14 cellular contexts compared by ENCODE assay signal in the genomic region with DNA sequence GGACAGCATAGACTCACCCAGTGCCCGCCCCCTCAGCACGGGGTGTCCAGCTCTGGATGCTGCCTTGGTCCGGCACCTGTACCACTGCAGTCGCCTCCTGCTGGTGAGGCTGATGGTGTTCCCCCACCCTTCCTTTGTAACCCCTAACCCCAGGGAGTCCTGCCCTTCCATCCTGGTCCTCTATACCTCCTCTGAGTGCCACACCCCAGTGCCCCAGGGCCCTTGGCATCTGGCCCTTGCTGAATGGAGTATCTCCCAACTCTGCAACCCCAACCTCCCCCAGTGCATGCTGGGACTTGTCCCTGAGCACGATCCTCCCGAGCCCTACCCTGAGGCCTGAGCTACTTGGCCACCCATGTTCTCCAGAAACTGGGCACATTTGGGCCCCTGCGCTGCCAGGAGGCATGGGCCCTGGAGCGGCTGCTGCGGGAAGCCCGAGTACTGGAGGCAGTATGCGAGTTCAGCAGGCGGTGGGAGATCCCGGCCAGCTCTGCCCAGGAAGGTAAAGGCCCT. TPM values are rescaled to one million over a fixed set of nuclear protein-coding genes. Genes with fewer than 3 reads are reported as not detected.
A peak's percentile ranks its signal among the peaks of the same experiment; 100 is the strongest.
DNase-seq lines count a peak whose midpoint lies in the region; ATAC-seq and TF ChIP-seq lines count a peak whose summit lies in the region.
"Had no signal": no experiment of that assay in that cellular context is flagged by ENCODE, and none has a peak within 500 bp of the region (broad histone marks: within the 10 kb centered on the region; RNA-seq: fewer than 3 reads in every experiment).

No MANE protein-coding gene starts in this region.

- H3K36me3 ChIP-seq in MG63: peaks cover 19% of the 10 kb centered on the region

- H3K4me3 ChIP-seq in GM12865 (ENCODE audit: low read depth, low read length): no peak overlapping the region
- no peak overlapping the region for H3K4me3 ChIP-seq in MG63

- H3K27ac Mint-ChIP-seq in activated B cell treated with CpG ODN at 0.5 μM for 24 hours: peak overlapping the region; percentile 66
- H3K27ac Mint-ChIP-seq in type B pancreatic cell: no peak overlapping the region
- H3K27ac Mint-ChIP-seq: progenitor cell of endocrine pancreas; stimulated activated naive CD8-positive, alpha-beta T cell treated with anti-CD3 and anti-CD28 coated beads, Interleukin-15, Interleukin-2, amounts not matched to agents 100 ng/mL and 50 ng/mL, for 24 hours had no signal

- peaks cover 78% of the 10 kb centered on the region for H3K36me3 Mint-ChIP-seq in activated B cell treated with CpG ODN at 0.5 μM for 24 hours (ENCODE audit: low read depth)
- peaks cover 10% of the 10 kb centered on the region for H3K36me3 Mint-ChIP-seq in type B pancreatic cell

- H3K9me3 Mint-ChIP-seq in activated B cell treated with CpG ODN at 0.5 μM for 24 hours: no peaks in the 10 kb centered on the region
- H3K9me3 Mint-ChIP-seq in type B pancreatic cell: no peaks in the 10 kb centered on the region
- H3K9me3 Mint-ChIP-seq: effector memory CD8-positive, alpha-beta T cell; stimulated activated naive CD8-positive, alpha-beta T cell treated with anti-CD3 and anti-CD28 coated beads, Interleukin-15, Interleukin-2, amounts not matched to agents 100 ng/mL and 50 ng/mL, for 24 hours had no signal

- H3K27me3 ChIP-seq in MG63: no peaks in the 10 kb centered on the region

- H3K4me1 Mint-ChIP-seq in activated B cell treated with CpG ODN at 0.5 μM for 24 hours (peaks cover 84% of the 10 kb centered on the region), type B pancreatic cell (ENCODE audit: unreplicated experiment) (peaks cover 1% of the 10 kb centered on the region)

- ATAC-seq in activated B cell treated with CpG ODN at 0.5 μM for 24 hours (ENCODE audit: low read depth): no peak
- ATAC-seq in GM21515 (IDR thresholded peaks at IDR 0.05; ENCODE audit: unreplicated experiment): no peak
- ATAC-seq: effector memory CD8-positive, alpha-beta T cell had no signal

- DNase-seq in AG09319 (ENCODE audit: extremely low read depth, low read depth) (no peak), GM12865 (ENCODE audit: low read depth) (no peak), activated B cell treated with CpG ODN at 0.5 μM for 24 hours (no peak), iPS-NIHi11 (ENCODE audit: low spot score) (peak; percentile 18), type B pancreatic cell (ENCODE audit: extremely low spot score, unreplicated experiment) (no peak), MG63 (no peak), superior temporal gyrus (ENCODE audit: extremely low spot score) (no peak)
- DNase-seq: effector memory CD8-positive, alpha-beta T cell; Kasumi-1; mesenchymal stem cell; T1000 had no signal

- H3K9me3 ChIP-seq in MG63: no peaks in the 10 kb centered on the region

- intact Hi-C loops in activated B cell treated with CpG ODN at 0.5 μM for 24 hours (cut with micrococcal nuclease): no loop called here

- TF ChIP-seq CTCF in AG09319 (IDR thresholded peaks at IDR 0.05; ENCODE audit: low read depth, low read length) (peak; percentile 9; the same call in 1 of the 2 replicates), GM12865 (IDR thresholded peaks at IDR 0.05; ENCODE audit: insufficient read depth, low read depth, low read length, missing control alignments) (peak; percentile 9), activated B cell treated with CpG ODN at 0.5 μM for 24 hours (IDR thresholded peaks at IDR 0.05) (no peak), type B pancreatic cell (conservative IDR thresholded peaks at IDR 0.05) (no peak)

- no peak overlapping the region for H3K4me3 Mint-ChIP-seq in activated B cell treated with CpG ODN at 0.5 μM for 24 hours
- no peak overlapping the region for H3K4me3 Mint-ChIP-seq in type B pancreatic cell
- H3K4me3 Mint-ChIP-seq: effector memory CD8-positive, alpha-beta T cell; stimulated activated naive CD8-positive, alpha-beta T cell treated with anti-CD3 and anti-CD28 coated beads, Interleukin-15, Interleukin-2, amounts not matched to agents 100 ng/mL and 50 ng/mL, for 24 hours had no signal

- CTCF ChIA-PET in activated B cell treated with CpG ODN at 0.5 μM for 24 hours (lab: Charles Lee): interaction anchor here (0.6 to 10.6 kb wide), 9 partner anchors 14 to 124 kb away, joined by 3 to 200 read pairs (median 15); partner anchors contain the start of genes ATP6V0D1, C16orf86, CARMIL2 and CTCF

- no peaks in the 10 kb centered on the region for H3K27me3 Mint-ChIP-seq in activated B cell treated with CpG ODN at 0.5 μM for 24 hours
- H3K27me3 Mint-ChIP-seq in type B pancreatic cell: peaks cover 4% of the 10 kb centered on the region
- H3K27me3 Mint-ChIP-seq: effector memory CD8-positive, alpha-beta T cell; progenitor cell of endocrine pancreas; stimulated activated naive CD8-positive, alpha-beta T cell treated with anti-CD3 and anti-CD28 coated beads, Interleukin-15, Interleukin-2, amounts not matched to agents 100 ng/mL and 50 ng/mL, for 24 hours had no signal

- POLR2A ChIA-PET in activated B cell treated with CpG ODN at 0.5 μM for 24 hours (lab: Charles Lee): interaction anchor here (0.6 to 5.9 kb wide), 7 partner anchors 8 to 700 kb away, joined by 4 to 77 read pairs (median 5); partner anchors contain the start of genes ACD, CTCF, PARD6A and RIPOR1

RNA-seq across cellular contexts. Expression of gene RIPOR1, which starts 15.8 kb away (rescaled TPM):
- total RNA-seq in activated B cell treated with CpG ODN at 0.5 μM for 24 hours (136 and 159 TPM in 2 replicates), type B pancreatic cell (ENCODE audit: low replicate concordance) (38.5 and 43.1 TPM in 2 replicates)
- total RNA-seq in MG63 (2014; rRNA removed; shearing (Covaris generic); ENCODE audit: low replicate concordance): 3.1 and 5.0 TPM in 2 replicates

RNA-seq across cellular contexts. Expression of gene CTCF, which starts 17.9 kb away (rescaled TPM):
- total RNA-seq in activated B cell treated with CpG ODN at 0.5 μM for 24 hours (53.1 and 59.6 TPM in 2 replicates), type B pancreatic cell (ENCODE audit: low replicate concordance) (48.4 and 57.8 TPM in 2 replicates)
- total RNA-seq in MG63 (2014; rRNA removed; shearing (Covaris generic); ENCODE audit: low replicate concordance): 26.1 and 32.2 TPM in 2 replicates

Comparison
In these comparisons a context has a peak if more than half of its experiments do, and no peak if none do; other contexts are left out.
1. CTCF ChIP-seq: peak in AG09319 (single experiment) and GM12865 (single experiment); none in activated B cell treated with CpG ODN at 0.5 μM for 24 hours (single experiment) and type B pancreatic cell (single experiment).